8 cellular contexts compared by ENCODE assay signal in genomic region chr7:30284298-30285066, GRCh38. TPM values are rescaled to one million over a fixed set of nuclear protein-coding genes. Genes with fewer than 3 reads are reported as not detected.
DNase-seq lines count a peak whose midpoint lies in the region; ATAC-seq and TF ChIP-seq lines count a peak whose summit lies in the region.

TSS of gene ZNRF2 (plus strand) at chr7:30284597. CDS start at chr7:30285358, 761 bp downstream.

- DNase-seq in EL (peak; percentile 99), GOT3 (lab: John Stamatoyannopoulos, UW) (peak; percentile 94), RPMI8226 (peak; percentile 100), fibroblast of peridontal ligament (ENCODE audit: extremely low read depth) (peak; percentile 84)
- peak; percentile 99 for DNase-seq in activated T-helper 2 cell treated with anti-CD3 and anti-CD28 coated beads, Interferon-gamma antibody, Interleukin-2, Interleukin-4, amounts not matched to agents 10 μg/mL and 5 μg/mL and 100 μg/mL, durations not matched to agents 14 hours and 24 hours and 36 hours (ENCODE audit: low spot score)
- DNase-seq in natural killer cell treated with Interleukin-12 subunit alpha and Interleukin-12 subunit beta and Interleukin-15 and Interleukin-18, amount 100 ng/mL, for 72 hours (ENCODE audit: low spot score): peak; percentile 99
- peak; percentile 98 for DNase-seq in stimulated activated naive CD8-positive, alpha-beta T cell treated with anti-CD3 and anti-CD28 coated beads, Interleukin-15, Interleukin-2, amounts not matched to agents 100 U/mL and 50 U/mL, for 24 hours

- H3K4me3 Mint-ChIP-seq in activated T-helper 2 cell treated with anti-CD3 and anti-CD28 coated beads, Interferon-gamma antibody, Interleukin-2, Interleukin-4, amounts not matched to agents 10 μg/mL and 5 μg/mL and 100 μg/mL, durations not matched to agents 14 hours and 24 hours and 36 hours (ENCODE audit: low read depth): peak within 1 kb of the TSS; percentile 76
- peak within 1 kb of the TSS; percentile 82 for H3K4me3 Mint-ChIP-seq in natural killer cell treated with Interleukin-12 subunit alpha and Interleukin-12 subunit beta and Interleukin-15 and Interleukin-18, amount 100 ng/mL, for 72 hours

- H3K36me3 Mint-ChIP-seq in activated T-helper 2 cell treated with anti-CD3 and anti-CD28 coated beads, Interferon-gamma antibody, Interleukin-2, Interleukin-4, amounts not matched to agents 10 μg/mL and 5 μg/mL and 100 μg/mL, durations not matched to agents 14 hours and 24 hours and 36 hours (ENCODE audit: low read depth): peaks cover 22% of the 10 kb centered on the region
- peaks cover 12% of the 10 kb centered on the region for H3K36me3 Mint-ChIP-seq in natural killer cell treated with Interleukin-12 subunit alpha and Interleukin-12 subunit beta and Interleukin-15 and Interleukin-18, amount 100 ng/mL, for 72 hours

- H3K9me3 Mint-ChIP-seq in activated T-helper 2 cell treated with anti-CD3 and anti-CD28 coated beads, Interferon-gamma antibody, Interleukin-2, Interleukin-4, amounts not matched to agents 10 μg/mL and 5 μg/mL and 100 μg/mL, durations not matched to agents 14 hours and 24 hours and 36 hours: peaks cover 10% of the 10 kb centered on the region
- no peaks in the 10 kb centered on the region for H3K9me3 Mint-ChIP-seq in natural killer cell treated with Interleukin-12 subunit alpha and Interleukin-12 subunit beta and Interleukin-15 and Interleukin-18, amount 100 ng/mL, for 72 hours

- intact Hi-C loops in activated T-helper 2 cell treated with anti-CD3 and anti-CD28 coated beads, Interferon-gamma antibody, Interleukin-2, Interleukin-4, amounts not matched to agents 10 μg/mL and 5 μg/mL and 100 μg/mL, durations not matched to agents 14 hours and 24 hours and 36 hours (cut with micrococcal nuclease): loop anchor here (1.0 to 2.0 kb wide), 6 partner anchors 64 to 310 kb away; partner anchors contain the start of genes GARS1, GGCT and PLEKHA8

- H3K27me3 Mint-ChIP-seq in activated T-helper 2 cell treated with anti-CD3 and anti-CD28 coated beads, Interferon-gamma antibody, Interleukin-2, Interleukin-4, amounts not matched to agents 10 μg/mL and 5 μg/mL and 100 μg/mL, durations not matched to agents 14 hours and 24 hours and 36 hours (ENCODE audit: low read depth): no peaks in the 10 kb centered on the region
- H3K27me3 Mint-ChIP-seq in natural killer cell treated with Interleukin-12 subunit alpha and Interleukin-12 subunit beta and Interleukin-15 and Interleukin-18, amount 100 ng/mL, for 72 hours: no peaks in the 10 kb centered on the region

- peak; percentile 95 for ATAC-seq in natural killer cell treated with Interleukin-12 subunit alpha and Interleukin-12 subunit beta and Interleukin-15 and Interleukin-18, amount 100 ng/mL, for 72 hours
- ATAC-seq in stimulated activated naive CD8-positive, alpha-beta T cell treated with anti-CD3 and anti-CD28 coated beads, Interleukin-15, Interleukin-2, amounts not matched to agents 100 U/mL and 50 U/mL, for 24 hours: peak; percentile 94

- peak; percentile 26; the same call in 1 of the 2 replicates for TF ChIP-seq CTCF in LNCAP (IDR thresholded peaks at IDR 0.05)

- H3K4me1 Mint-ChIP-seq in activated T-helper 2 cell treated with anti-CD3 and anti-CD28 coated beads, Interferon-gamma antibody, Interleukin-2, Interleukin-4, amounts not matched to agents 10 μg/mL and 5 μg/mL and 100 μg/mL, durations not matched to agents 14 hours and 24 hours and 36 hours (ENCODE audit: low read depth): peaks cover 43% of the 10 kb centered on the region
- peaks cover 32 to 38% of the 10 kb centered on the region in 2 donors for H3K4me1 Mint-ChIP-seq in natural killer cell treated with Interleukin-12 subunit alpha and Interleukin-12 subunit beta and Interleukin-15 and Interleukin-18, amount 100 ng/mL, for 72 hours (ENCODE audit: low read depth in 2 of 2)

- peak within 1 kb of the TSS; percentile 78 for H3K27ac Mint-ChIP-seq in activated T-helper 2 cell treated with anti-CD3 and anti-CD28 coated beads, Interferon-gamma antibody, Interleukin-2, Interleukin-4, amounts not matched to agents 10 μg/mL and 5 μg/mL and 100 μg/mL, durations not matched to agents 14 hours and 24 hours and 36 hours
- H3K27ac Mint-ChIP-seq in natural killer cell treated with Interleukin-12 subunit alpha and Interleukin-12 subunit beta and Interleukin-15 and Interleukin-18, amount 100 ng/mL, for 72 hours: peak within 1 kb of the TSS; percentile 76 to 83

RNA-seq across cellular contexts. Expression of gene ZNRF2, which starts in this region (rescaled TPM):
- total RNA-seq in activated T-helper 2 cell treated with anti-CD3 and anti-CD28 coated beads, Interferon-gamma antibody, Interleukin-2, Interleukin-4, amounts not matched to agents 10 μg/mL and 5 μg/mL and 100 μg/mL, durations not matched to agents 14 hours and 24 hours and 36 hours: 10.2 and 10.4 TPM in 2 replicates
- 10 to 100 TPM; 10.4 to 12.3 TPM for total RNA-seq in natural killer cell treated with Interleukin-12 subunit alpha and Interleukin-12 subunit beta and Interleukin-15 and Interleukin-18, amount 100 ng/mL, for 72 hours

Comparison
In these comparisons a context has a peak if more than half of its experiments do, and no peak if none do; other contexts are left out.
1. Peak in every context shown above with its lines: DNase-seq and ATAC-seq.